In the genomic region with DNA sequence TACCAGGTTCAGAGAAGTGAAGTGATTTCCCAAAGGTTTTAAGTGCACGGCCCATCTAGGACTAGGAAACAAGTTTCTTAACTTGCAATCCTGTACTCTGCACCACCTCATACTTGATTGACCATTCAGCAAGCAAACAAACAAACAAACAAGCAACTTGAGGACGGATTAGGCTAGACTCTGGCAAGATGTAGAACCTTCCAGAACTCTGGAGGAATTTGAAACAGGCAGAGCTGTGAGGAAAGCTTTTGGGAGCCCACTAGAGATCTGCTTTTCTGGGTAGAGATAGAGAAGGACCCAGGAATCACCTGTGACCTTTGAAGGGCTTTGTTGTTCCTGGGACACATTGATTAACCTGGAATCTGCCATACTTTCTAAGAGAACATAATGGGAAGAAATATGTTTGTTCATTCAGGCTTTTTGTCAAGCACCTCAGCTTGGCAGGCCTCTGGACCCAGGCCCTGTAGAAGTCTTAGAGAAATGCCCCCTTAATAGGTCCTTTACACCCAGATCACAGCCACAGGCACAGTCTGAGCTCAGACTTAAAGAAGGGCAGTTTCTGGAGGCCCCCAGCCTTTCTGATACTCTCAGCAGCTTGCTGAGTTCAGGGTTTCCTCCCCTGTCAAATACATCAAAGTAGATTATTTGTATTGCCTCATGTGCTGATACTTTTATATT, we compare ENCODE assay signal across 8 cellular contexts.
DNase-seq lines count a peak whose midpoint lies in the region; ATAC-seq and TF ChIP-seq lines count a peak whose summit lies in the region.

No MANE protein-coding gene starts in this region.

- DNase-seq in SK-N-MC (ENCODE audit: low read depth, low spot score) (no peak), foreskin fibroblast (no peak), putamen (ENCODE audit: low spot score) (no peak), NCI-H524 (lab: John Stamatoyannopoulos, UW) (no peak)

- H3K36me3 ChIP-seq in SK-N-MC (ENCODE audit: insufficient read depth, low read length): no peaks in the 10 kb centered on the region

- H3K4me3 ChIP-seq in SK-N-MC: peak overlapping the region; percentile 88
- peak overlapping the region; percentile 84 to 91 for H3K4me3 ChIP-seq in foreskin fibroblast (ENCODE audit: low read depth in 1 of 2, low read length in 2 of 2)
- H3K4me3 ChIP-seq in skin epidermis: peak overlapping the region; percentile 79 to 100 (median 97)

- no peaks in the 10 kb centered on the region for H3K9me3 ChIP-seq in SK-N-MC (ENCODE audit: low read depth, low read length)

- peak overlapping the region; percentile 94 for H3K27ac ChIP-seq in SK-N-MC
- peak overlapping the region in 20 of 21 experiments; percentile 91 to 99 (median 97) for H3K27ac ChIP-seq in skin epidermis

- ATAC-seq in GM19452 (IDR thresholded peaks at IDR 0.05; ENCODE audit: unreplicated experiment): peak; percentile 1
- no peak for ATAC-seq in HG03159 (IDR thresholded peaks at IDR 0.05; ENCODE audit: unreplicated experiment)
- no peak for ATAC-seq in HG03280 (IDR thresholded peaks at IDR 0.05; ENCODE audit: unreplicated experiment)

- TF ChIP-seq CTCF in foreskin fibroblast (IDR thresholded peaks at IDR 0.05; ENCODE audit: low read depth, low read length): no peak

- peak overlapping the region; percentile 93 for H3K9ac ChIP-seq in SK-N-MC (ENCODE audit: insufficient read length)
